Comparison of ENCODE assay signal across 2 cellular contexts in the genomic region with DNA sequence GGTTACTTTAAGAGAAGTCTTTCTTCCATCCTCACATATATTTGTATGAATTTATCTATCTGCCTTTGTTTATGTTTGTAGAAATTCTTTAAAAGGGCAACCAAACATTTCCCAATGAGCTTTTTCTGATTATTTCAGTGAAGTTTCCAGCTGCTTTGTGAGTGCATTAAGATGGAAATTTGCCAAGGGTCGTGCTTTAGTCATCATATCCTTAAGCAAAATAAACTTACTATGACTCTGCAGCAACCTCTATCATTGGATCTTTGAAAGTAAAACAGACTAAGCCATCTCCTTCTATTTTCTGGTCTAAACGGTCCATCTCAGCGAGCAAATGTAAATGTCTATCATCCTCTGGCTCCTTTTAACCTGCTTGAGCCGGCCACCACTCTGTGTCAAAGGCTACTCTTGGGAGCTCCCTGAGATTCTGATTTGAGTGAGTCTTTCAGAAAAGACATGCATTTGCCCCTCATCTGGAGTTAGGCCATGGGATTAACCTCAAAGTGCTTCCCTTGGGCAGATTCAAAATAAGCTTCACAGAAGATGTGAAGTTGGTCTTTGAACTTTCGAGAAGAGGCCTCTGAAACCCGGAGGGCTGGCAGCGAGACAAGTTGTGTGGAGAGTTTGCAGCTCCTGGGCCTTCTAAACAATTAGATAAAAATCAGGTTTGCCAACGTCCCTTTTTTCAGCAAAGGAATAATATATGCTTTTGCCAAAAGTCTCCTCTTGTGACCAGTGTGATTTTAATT.
TF ChIP-seq lines count a peak whose summit lies in the region.

No MANE protein-coding gene starts in this region.

TF ChIP-seq in SK-N-SH treated with all-trans-retinoic acid at 6 μM for 48 hours, 23 proteins besides CTCF, POLR2A, EP300 and RAD21 (continued from another document):
- TF ChIP-seq, protein P1, sequence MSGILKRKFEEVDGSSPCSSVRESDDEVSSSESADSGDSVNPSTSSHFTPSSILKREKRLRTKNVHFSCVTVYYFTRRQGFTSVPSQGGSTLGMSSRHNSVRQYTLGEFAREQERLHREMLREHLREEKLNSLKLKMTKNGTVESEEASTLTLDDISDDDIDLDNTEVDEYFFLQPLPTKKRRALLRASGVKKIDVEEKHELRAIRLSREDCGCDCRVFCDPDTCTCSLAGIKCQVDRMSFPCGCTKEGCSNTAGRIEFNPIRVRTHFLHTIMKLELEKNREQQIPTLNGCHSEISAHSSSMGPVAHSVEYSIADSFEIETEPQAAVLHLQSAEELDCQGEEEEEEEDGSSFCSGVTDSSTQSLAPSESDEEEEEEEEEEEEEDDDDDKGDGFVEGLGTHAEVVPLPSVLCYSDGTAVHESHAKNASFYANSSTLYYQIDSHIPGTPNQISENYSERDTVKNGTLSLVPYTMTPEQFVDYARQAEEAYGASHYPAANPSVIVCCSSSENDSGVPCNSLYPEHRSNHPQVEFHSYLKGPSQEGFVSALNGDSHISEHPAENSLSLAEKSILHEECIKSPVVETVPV (CRISPR knock-in tag; IDR thresholded peaks at IDR 0.05): no peak
- no peak for TF ChIP-seq ZFP30 (CRISPR knock-in tag; IDR thresholded peaks at IDR 0.05)
- no peak for TF ChIP-seq OSR1 (CRISPR knock-in tag; IDR thresholded peaks at IDR 0.05)
- TF ChIP-seq TOX (CRISPR knock-in tag; IDR thresholded peaks at IDR 0.05; ENCODE audit: borderline replicate concordance): no peak
- 0 out of 2 replicates have a peak, but pooled peaks have one; percentile 12 for TF ChIP-seq ZFP3 (CRISPR knock-in tag; IDR thresholded peaks at IDR 0.05)
- TF ChIP-seq ZC3H10 (CRISPR knock-in tag; IDR thresholded peaks at IDR 0.05): no peak
- TF ChIP-seq, protein P2, sequence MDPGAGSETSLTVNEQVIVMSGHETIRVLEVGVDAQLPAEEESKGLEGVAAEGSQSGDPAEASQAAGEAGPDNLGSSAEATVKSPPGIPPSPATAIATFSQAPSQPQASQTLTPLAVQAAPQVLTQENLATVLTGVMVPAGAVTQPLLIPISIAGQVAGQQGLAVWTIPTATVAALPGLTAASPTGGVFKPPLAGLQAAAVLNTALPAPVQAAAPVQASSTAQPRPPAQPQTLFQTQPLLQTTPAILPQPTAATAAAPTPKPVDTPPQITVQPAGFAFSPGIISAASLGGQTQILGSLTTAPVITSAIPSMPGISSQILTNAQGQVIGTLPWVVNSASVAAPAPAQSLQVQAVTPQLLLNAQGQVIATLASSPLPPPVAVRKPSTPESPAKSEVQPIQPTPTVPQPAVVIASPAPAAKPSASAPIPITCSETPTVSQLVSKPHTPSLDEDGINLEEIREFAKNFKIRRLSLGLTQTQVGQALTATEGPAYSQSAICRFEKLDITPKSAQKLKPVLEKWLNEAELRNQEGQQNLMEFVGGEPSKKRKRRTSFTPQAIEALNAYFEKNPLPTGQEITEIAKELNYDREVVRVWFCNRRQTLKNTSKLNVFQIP (CRISPR knock-in tag; IDR thresholded peaks at IDR 0.05; ENCODE audit: borderline replicate concordance, low read depth): no peak
- no peak for TF ChIP-seq CSDC2 (CRISPR knock-in tag; IDR thresholded peaks at IDR 0.05)
- no peak; the same call in 1 of the 2 replicates for TF ChIP-seq GLIS3 (CRISPR knock-in tag; IDR thresholded peaks at IDR 0.05)
- TF ChIP-seq PPARA (CRISPR knock-in tag; IDR thresholded peaks at IDR 0.05; ENCODE audit: borderline replicate concordance): no peak
- peak; percentile 12; the same call in 1 of the 2 replicates for TF ChIP-seq ISL1 (CRISPR knock-in tag; IDR thresholded peaks at IDR 0.05)

TF ChIP-seq in GM23338, 12 proteins besides CTCF, POLR2A, EP300 and RAD21 (continued from another document):
- TF ChIP-seq, protein P3, sequence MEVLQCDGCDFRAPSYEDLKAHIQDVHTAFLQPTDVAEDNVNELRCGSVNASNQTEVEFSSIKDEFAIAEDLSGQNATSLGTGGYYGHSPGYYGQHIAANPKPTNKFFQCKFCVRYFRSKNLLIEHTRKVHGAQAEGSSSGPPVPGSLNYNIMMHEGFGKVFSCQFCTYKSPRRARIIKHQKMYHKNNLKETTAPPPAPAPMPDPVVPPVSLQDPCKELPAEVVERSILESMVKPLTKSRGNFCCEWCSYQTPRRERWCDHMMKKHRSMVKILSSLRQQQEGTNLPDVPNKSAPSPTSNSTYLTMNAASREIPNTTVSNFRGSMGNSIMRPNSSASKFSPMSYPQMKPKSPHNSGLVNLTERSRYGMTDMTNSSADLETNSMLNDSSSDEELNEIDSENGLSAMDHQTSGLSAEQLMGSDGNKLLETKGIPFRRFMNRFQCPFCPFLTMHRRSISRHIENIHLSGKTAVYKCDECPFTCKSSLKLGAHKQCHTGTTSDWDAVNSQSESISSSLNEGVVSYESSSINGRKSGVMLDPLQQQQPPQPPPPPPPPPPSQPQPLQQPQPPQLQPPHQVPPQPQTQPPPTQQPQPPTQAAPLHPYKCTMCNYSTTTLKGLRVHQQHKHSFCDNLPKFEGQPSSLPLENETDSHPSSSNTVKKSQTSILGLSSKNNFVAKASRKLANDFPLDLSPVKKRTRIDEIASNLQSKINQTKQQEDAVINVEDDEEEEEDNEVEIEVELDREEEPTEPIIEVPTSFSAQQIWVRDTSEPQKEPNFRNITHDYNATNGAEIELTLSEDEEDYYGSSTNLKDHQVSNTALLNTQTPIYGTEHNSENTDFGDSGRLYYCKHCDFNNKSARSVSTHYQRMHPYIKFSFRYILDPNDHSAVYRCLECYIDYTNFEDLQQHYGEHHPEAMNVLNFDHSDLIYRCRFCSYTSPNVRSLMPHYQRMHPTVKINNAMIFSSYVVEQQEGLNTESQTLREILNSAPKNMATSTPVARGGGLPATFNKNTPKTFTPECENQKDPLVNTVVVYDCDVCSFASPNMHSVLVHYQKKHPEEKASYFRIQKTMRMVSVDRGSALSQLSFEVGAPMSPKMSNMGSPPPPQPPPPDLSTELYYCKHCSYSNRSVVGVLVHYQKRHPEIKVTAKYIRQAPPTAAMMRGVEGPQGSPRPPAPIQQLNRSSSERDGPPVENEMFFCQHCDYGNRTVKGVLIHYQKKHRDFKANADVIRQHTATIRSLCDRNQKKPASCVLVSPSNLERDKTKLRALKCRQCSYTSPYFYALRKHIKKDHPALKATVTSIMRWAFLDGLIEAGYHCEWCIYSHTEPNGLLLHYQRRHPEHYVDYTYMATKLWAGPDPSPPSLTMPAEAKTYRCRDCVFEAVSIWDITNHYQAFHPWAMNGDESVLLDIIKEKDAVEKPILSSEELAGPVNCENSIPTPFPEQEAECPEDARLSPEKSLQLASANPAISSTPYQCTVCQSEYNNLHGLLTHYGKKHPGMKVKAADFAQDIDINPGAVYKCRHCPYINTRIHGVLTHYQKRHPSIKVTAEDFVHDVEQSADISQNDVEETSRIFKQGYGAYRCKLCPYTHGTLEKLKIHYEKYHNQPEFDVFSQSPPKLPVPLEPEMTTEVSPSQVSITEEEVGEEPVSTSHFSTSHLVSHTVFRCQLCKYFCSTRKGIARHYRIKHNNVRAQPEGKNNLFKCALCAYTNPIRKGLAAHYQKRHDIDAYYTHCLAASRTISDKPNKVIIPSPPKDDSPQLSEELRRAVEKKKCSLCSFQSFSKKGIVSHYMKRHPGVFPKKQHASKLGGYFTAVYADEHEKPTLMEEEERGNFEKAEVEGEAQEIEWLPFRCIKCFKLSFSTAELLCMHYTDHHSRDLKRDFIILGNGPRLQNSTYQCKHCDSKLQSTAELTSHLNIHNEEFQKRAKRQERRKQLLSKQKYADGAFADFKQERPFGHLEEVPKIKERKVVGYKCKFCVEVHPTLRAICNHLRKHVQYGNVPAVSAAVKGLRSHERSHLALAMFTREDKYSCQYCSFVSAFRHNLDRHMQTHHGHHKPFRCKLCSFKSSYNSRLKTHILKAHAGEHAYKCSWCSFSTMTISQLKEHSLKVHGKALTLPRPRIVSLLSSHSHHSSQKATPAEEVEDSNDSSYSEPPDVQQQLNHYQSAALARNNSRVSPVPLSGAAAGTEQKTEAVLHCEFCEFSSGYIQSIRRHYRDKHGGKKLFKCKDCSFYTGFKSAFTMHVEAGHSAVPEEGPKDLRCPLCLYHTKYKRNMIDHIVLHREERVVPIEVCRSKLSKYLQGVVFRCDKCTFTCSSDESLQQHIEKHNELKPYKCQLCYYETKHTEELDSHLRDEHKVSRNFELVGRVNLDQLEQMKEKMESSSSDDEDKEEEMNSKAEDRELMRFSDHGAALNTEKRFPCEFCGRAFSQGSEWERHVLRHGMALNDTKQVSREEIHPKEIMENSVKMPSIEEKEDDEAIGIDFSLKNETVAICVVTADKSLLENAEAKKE (CRISPR knock-in tag; IDR thresholded peaks at IDR 0.05): no peak
- TF ChIP-seq ZNF331 (CRISPR knock-in tag; IDR thresholded peaks at IDR 0.05; ENCODE audit: low read depth): no peak
- no peak for TF ChIP-seq STAT1 (IDR thresholded peaks at IDR 0.05; ENCODE audit: unreplicated experiment)
TF ChIP-seq in GM23338: peak in this region for 0.
